11 cellular contexts compared by ENCODE assay signal in genomic region chr1:41650176-41650519, GRCh38.
DNase-seq lines count a peak whose midpoint lies in the region; ATAC-seq and TF ChIP-seq lines count a peak whose summit lies in the region.
"Had no signal": no experiment of that assay in that cellular context is flagged by ENCODE, and none has a peak within 500 bp of the region (broad histone marks: within the 10 kb centered on the region; RNA-seq: fewer than 3 reads in every experiment).

No MANE protein-coding gene starts in this region.

- no peak for DNase-seq in Right ventricle myocardium inferior (ENCODE audit: missing footprints)
- no peak for DNase-seq in cardiac septum (ENCODE audit: low spot score)
- DNase-seq in activated T-cell treated with anti-CD3 and anti-CD28 coated beads, Interleukin-2, amount 50 U/mL, for 1 hour: peak; percentile 24
- DNase-seq in left ventricle myocardium superior: peak; percentile 50
- peak; percentile 75 for DNase-seq in upper lobe of right lung
- no peak for DNase-seq in NCI-H1436 (lab: John Stamatoyannopoulos, UW)
- DNase-seq: BE2C, NCI-H1694 had no signal

- H3K4me3 ChIP-seq in upper lobe of right lung: no peak overlapping the region
- H3K4me3 ChIP-seq: psoas muscle had no signal

- H3K27me3 ChIP-seq in upper lobe of right lung: no peaks in the 10 kb centered on the region
- H3K27me3 ChIP-seq: BE2C had no signal

- peaks cover 17% of the 10 kb centered on the region for H3K4me1 ChIP-seq in upper lobe of right lung
- H3K4me1 ChIP-seq: BE2C had no signal

- H3K9me3 ChIP-seq in upper lobe of right lung: no peaks in the 10 kb centered on the region
- H3K9me3 ChIP-seq: BE2C, psoas muscle had no signal

- no peaks in the 10 kb centered on the region for H3K36me3 ChIP-seq in upper lobe of right lung
- H3K36me3 ChIP-seq: BE2C had no signal

- no peak overlapping the region for H3K27ac ChIP-seq in upper lobe of right lung
- H3K27ac ChIP-seq: psoas muscle had no signal

- intact Hi-C loops in Right ventricle myocardium inferior (cut with DNase I): no loop called here
- intact Hi-C loops in cardiac septum (cut with DNase I): no loop called here
- intact Hi-C loops in left ventricle myocardium superior (cut with micrococcal nuclease): no loop called here
- intact Hi-C loops in upper lobe of right lung (cut with DNase I): no loop called here

- no peak for TF ChIP-seq CTCF in upper lobe of right lung (IDR thresholded peaks at IDR 0.05)

- ATAC-seq in Right ventricle myocardium inferior (peak; percentile 72), left ventricle myocardium superior (peak; percentile 72), upper lobe of right lung (peak; percentile 88), HG03095 (IDR thresholded peaks at IDR 0.05; ENCODE audit: unreplicated experiment) (no peak), HG02642 (IDR thresholded peaks at IDR 0.05; ENCODE audit: poor library complexity, unreplicated experiment) (no peak)

Comparison
In these comparisons a context has a peak if more than half of its experiments do, and no peak if none do; other contexts are left out.
1. DNase-seq: peak in activated T-cell treated with anti-CD3 and anti-CD28 coated beads, Interleukin-2, amount 50 U/mL, for 1 hour (single experiment), left ventricle myocardium superior (single experiment) and upper lobe of right lung (single experiment); none in Right ventricle myocardium inferior (single experiment), cardiac septum (single experiment) and NCI-H1436 (single experiment).
2. ATAC-seq: peak in Right ventricle myocardium inferior (single experiment), left ventricle myocardium superior (single experiment) and upper lobe of right lung (single experiment); none in HG03095 (single experiment) and HG02642 (single experiment).